ENCODE assay signal across 11 cellular contexts in the genomic region with DNA sequence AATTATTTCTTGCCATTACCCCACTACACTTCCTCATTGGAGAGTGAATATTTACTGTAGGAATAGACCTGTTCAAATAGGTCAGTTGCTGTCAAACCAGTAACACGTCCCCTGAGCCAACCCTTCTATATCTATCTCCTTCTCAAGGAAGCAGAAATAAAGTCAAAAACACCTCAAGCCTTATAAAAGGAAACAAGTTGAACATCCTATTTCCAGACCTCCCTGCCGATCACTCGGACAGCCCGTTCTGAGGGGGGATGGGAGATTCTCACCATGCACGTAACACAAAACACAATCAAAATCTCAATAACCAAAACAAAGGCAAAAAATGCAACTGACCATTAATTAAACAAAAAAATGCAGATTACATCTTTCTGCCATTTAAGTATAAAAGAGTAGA.
DNase-seq lines count a peak whose midpoint lies in the region; ATAC-seq and TF ChIP-seq lines count a peak whose summit lies in the region.
"Had no signal": no experiment of that assay in that cellular context is flagged by ENCODE, and none has a peak within 500 bp of the region (broad histone marks: within the 10 kb centered on the region; RNA-seq: fewer than 3 reads in every experiment).

No MANE protein-coding gene starts in this region.

- WGBS in adrenal gland, 4 donors: 55 to 61% (median 57%) methylated on average over 5 of the region's 5 CpGs
- 24% methylated on average over 5 of the region's 5 CpGs for WGBS in mesenchymal stem cell
- 41 to 51% methylated on average over 5 of the region's 5 CpGs for WGBS in upper lobe of left lung, 2 donors

- H3K4me3 ChIP-seq in adrenal gland (peak overlapping the region in 1 of 4 donors; percentile 13), mesenchymal stem cell (ENCODE audit: insufficient read depth in 1 of 2, low read depth in 1 of 2, low read length in 2 of 2) (no peak overlapping the region), upper lobe of left lung (peak overlapping the region in 2 of 4 donors; percentile 18 to 39)

- no peak overlapping the region for H2AK5ac ChIP-seq in mesenchymal stem cell (ENCODE audit: low read length, severe bottlenecking)

- H3K27me3 ChIP-seq in adrenal gland: no peaks in the 10 kb centered on the region
- no peaks in the 10 kb centered on the region for H3K27me3 ChIP-seq in mesenchymal stem cell (ENCODE audit: control insufficient read depth in 1 of 2, insufficient read depth in 1 of 2, low read length in 2 of 2)
- H3K27me3 ChIP-seq in upper lobe of left lung: no peaks in the 10 kb centered on the region

- no peak overlapping the region for H3K9ac ChIP-seq in mesenchymal stem cell (ENCODE audit: low read length)

- no peak overlapping the region for H4K8ac ChIP-seq in mesenchymal stem cell (ENCODE audit: low read length)

- H3K27ac ChIP-seq in adrenal gland: peak overlapping the region in 3 of 5 donors; percentile 11 to 66 (median 55)
- no peak overlapping the region for H3K27ac ChIP-seq in mesenchymal stem cell (ENCODE audit: low read length, poor library complexity, severe bottlenecking)
- peak overlapping the region; percentile 6 to 73 (median 24) for H3K27ac ChIP-seq in upper lobe of left lung

- no peak for DNase-seq in activated T-cell treated with anti-CD3 and anti-CD28 coated beads, Interleukin-2, amount 50 U/mL, for 72 hours
- DNase-seq in activated T-cell treated with anti-CD3 and anti-CD28 coated beads for 4 hours (no peak), adrenal gland (no peak), mesenchymal stem cell (no peak), upper lobe of left lung (no peak), GM20000 (ENCODE audit: low spot score) (no peak), epidermal melanocyte (ENCODE audit: insufficient read length, low spot score) (no peak), NCI-H1105 (lab: John Stamatoyannopoulos, UW) (no peak)
- DNase-seq: effector memory CD8-positive, alpha-beta T cell; NCI-H226; PC-3 had no signal

- peak overlapping the region; percentile 77 to 80 for H3K4me3 Mint-ChIP-seq in activated T-cell treated with anti-CD3 and anti-CD28 coated beads, Interleukin-2, amount 50 U/mL, for 72 hours
- H3K4me3 Mint-ChIP-seq: effector memory CD8-positive, alpha-beta T cell had no signal

- H3K36me3 ChIP-seq in adrenal gland (replicated peaks in 1 of 2): no peaks in the 10 kb centered on the region
- H3K36me3 ChIP-seq in mesenchymal stem cell (ENCODE audit: control insufficient read depth in 1 of 2, insufficient read depth in 2 of 2, low read depth in 1 of 2, low read length in 2 of 2): peaks cover under 1 to 10% of the 10 kb centered on the region in 2 experiments
- H3K36me3 ChIP-seq in upper lobe of left lung: no peaks in the 10 kb centered on the region

- intact Hi-C loops in adrenal gland (cut with DNase I): no loop called here

- peak overlapping the region; percentile 27 for H2BK120ac ChIP-seq in mesenchymal stem cell (ENCODE audit: low read depth, low read length)

- H2BK12ac ChIP-seq in mesenchymal stem cell (ENCODE audit: low read length in 2 of 2): no peak overlapping the region

- H3K27me3 Mint-ChIP-seq in activated T-cell treated with anti-CD3 and anti-CD28 coated beads, Interleukin-2, amount 50 U/mL, for 72 hours (ENCODE audit: low read depth): no peaks in the 10 kb centered on the region

- no peak overlapping the region for H2AFZ ChIP-seq in mesenchymal stem cell (ENCODE audit: low read depth, low read length)

- no peaks in the 10 kb centered on the region for H3K9me3 ChIP-seq in adrenal gland (replicated peaks in 1 of 3)
- peaks cover 21% of the 10 kb centered on the region for H3K9me3 ChIP-seq in mesenchymal stem cell (ENCODE audit: control insufficient read depth, low read length)
- peaks cover 10 to 19% (median 15%) of the 10 kb centered on the region in 4 donors for H3K9me3 ChIP-seq in upper lobe of left lung

- H3K4me2 ChIP-seq in mesenchymal stem cell (ENCODE audit: low read length, poor library complexity, severe bottlenecking): no peak overlapping the region

- peak overlapping the region in 1 of 2 experiments; percentile 13 for H3K4ac ChIP-seq in mesenchymal stem cell (ENCODE audit: low read depth in 1 of 2, low read length in 2 of 2)

- no peak overlapping the region for H3K14ac ChIP-seq in mesenchymal stem cell (ENCODE audit: low read length in 2 of 2)

- H3K9me3 Mint-ChIP-seq in activated T-cell treated with anti-CD3 and anti-CD28 coated beads, Interleukin-2, amount 50 U/mL, for 72 hours: peaks cover 0 to 5% of the 10 kb centered on the region in 2 donors

- no peak overlapping the region for H4K91ac ChIP-seq in mesenchymal stem cell (ENCODE audit: low read length)

- H3K23ac ChIP-seq in mesenchymal stem cell (ENCODE audit: low read length in 2 of 2): no peak overlapping the region

- H3K4me1 ChIP-seq in adrenal gland (replicated peaks in 1 of 2): no peaks in the 10 kb centered on the region
- H3K4me1 ChIP-seq in mesenchymal stem cell (ENCODE audit: control insufficient read depth, insufficient read depth, low read depth, low read length): peaks cover 5% of the 10 kb centered on the region
- peaks cover 0 to 4% (median 1%) of the 10 kb centered on the region in 4 donors for H3K4me1 ChIP-seq in upper lobe of left lung

- no peak for ATAC-seq in activated T-cell treated with anti-CD3 and anti-CD28 coated beads, Interleukin-2, amount 50 U/mL, for 72 hours (replicated peaks in 1 of 2)
- no peak for ATAC-seq in upper lobe of left lung (ENCODE audit: low FRiP score in 2 of 2)
- ATAC-seq: effector memory CD8-positive, alpha-beta T cell; PC-3 had no signal

- no peak for TF ChIP-seq EP300 in upper lobe of left lung (IDR thresholded peaks at IDR 0.05)

- H2BK15ac ChIP-seq in mesenchymal stem cell (ENCODE audit: low read depth, poor library complexity, severe bottlenecking): no peak overlapping the region

- peak overlapping the region; percentile 18 to 48 for H3K18ac ChIP-seq in mesenchymal stem cell (ENCODE audit: low read depth in 1 of 2, low read length in 2 of 2)

- peak overlapping the region; percentile 80 for H3K27ac Mint-ChIP-seq in activated T-cell treated with anti-CD3 and anti-CD28 coated beads, Interleukin-2, amount 50 U/mL, for 72 hours

- peaks cover 21 to 36% of the 10 kb centered on the region in 2 donors for H3K36me3 Mint-ChIP-seq in activated T-cell treated with anti-CD3 and anti-CD28 coated beads, Interleukin-2, amount 50 U/mL, for 72 hours (ENCODE audit: insufficient read depth in 2 of 2)

- TF ChIP-seq POLR2A in adrenal gland (IDR thresholded peaks at IDR 0.05) (no peak), upper lobe of left lung (IDR thresholded peaks at IDR 0.05) (no peak)

- TF ChIP-seq CTCF in adrenal gland (IDR thresholded peaks at IDR 0.05): no peak
- no peak for TF ChIP-seq CTCF in upper lobe of left lung (IDR thresholded peaks at IDR 0.05)
- no peak for TF ChIP-seq CTCF in GM20000 (IDR thresholded peaks at IDR 0.05; ENCODE audit: extremely low read depth, missing control alignments)

- H2BK5ac ChIP-seq in mesenchymal stem cell (ENCODE audit: low read depth, low read length, poor library complexity, severe bottlenecking): no peak overlapping the region

- peaks cover 69% of the 10 kb centered on the region for H3K4me1 Mint-ChIP-seq in activated T-cell treated with anti-CD3 and anti-CD28 coated beads, Interleukin-2, amount 50 U/mL, for 72 hours (ENCODE audit: low read depth)

- peaks cover 2% of the 10 kb centered on the region for H3K79me1 ChIP-seq in mesenchymal stem cell (replicated peaks; ENCODE audit: low read length, poor library complexity, severe bottlenecking)
